In genomic region chr7:129845178-129845971, GRCh38 we compare ENCODE assay signal across 10 cellular contexts.
A peak's percentile ranks its signal among the peaks of the same experiment; 100 is the strongest.
DNase-seq lines count a peak whose midpoint lies in the region; ATAC-seq and TF ChIP-seq lines count a peak whose summit lies in the region.
"Had no signal": no experiment of that assay in that cellular context is flagged by ENCODE, and none has a peak within 500 bp of the region (broad histone marks: within the 10 kb centered on the region; RNA-seq: fewer than 3 reads in every experiment).

No MANE protein-coding gene starts in this region.

- H3K27ac ChIP-seq in SK-N-MC = 0 out of 2 replicates have a peak overlapping the region, but pooled peaks have one; percentile 13
- peak overlapping the region; percentile 19 to 51 for H3K27ac ChIP-seq in tibial artery
- no peak overlapping the region for H3K27ac ChIP-seq in Peyer's patch
- H3K27ac ChIP-seq: C4-2B had no signal

- H3K9ac ChIP-seq in SK-N-MC (ENCODE audit: insufficient read length) = no peak overlapping the region

- H3K4me3 Mint-ChIP-seq in activated naive CD4-positive, alpha-beta T cell treated with anti-CD3 and anti-CD28 coated beads for 36 hours = no peak overlapping the region
- H3K4me3 Mint-ChIP-seq in activated naive CD4-positive, alpha-beta T cell treated with anti-CD3 and anti-CD28 coated beads, Interleukin-2, amount 10 ng/mL, durations not matched to agents 7 days and 5 days = no peak overlapping the region

- H3K9me3 ChIP-seq in SK-N-MC (ENCODE audit: low read depth, low read length) = no peaks in the 10 kb centered on the region
- H3K9me3 ChIP-seq in tibial artery = no peaks in the 10 kb centered on the region
- no peaks in the 10 kb centered on the region for H3K9me3 ChIP-seq in Peyer's patch

- intact Hi-C loops in activated naive CD4-positive, alpha-beta T cell treated with anti-CD3 and anti-CD28 coated beads for 36 hours (cut with micrococcal nuclease) = loop anchor here (2.0 kb wide), 1 partner anchor 105 kb away; no protein-coding TSS in a partner anchor
- intact Hi-C loops in tibial artery (cut with DNase I; ENCODE audit: low total_unique reads) = no loop called here

- peaks cover 50% of the 10 kb centered on the region for H3K4me1 Mint-ChIP-seq in activated naive CD4-positive, alpha-beta T cell treated with anti-CD3 and anti-CD28 coated beads for 36 hours (ENCODE audit: low read depth)
- peaks cover 47% of the 10 kb centered on the region for H3K4me1 Mint-ChIP-seq in activated naive CD4-positive, alpha-beta T cell treated with anti-CD3 and anti-CD28 coated beads, Interleukin-2, amount 10 ng/mL, durations not matched to agents 7 days and 5 days

- ATAC-seq in GM18909 (IDR thresholded peaks at IDR 0.05; ENCODE audit: poor library complexity, unreplicated experiment) = no peak

- CTCF ChIA-PET in activated naive CD4-positive, alpha-beta T cell treated with anti-CD3 and anti-CD28 coated beads for 36 hours (lab: Charles Lee) = interaction anchor here (5.4 kb wide), 1 partner anchor 16 kb away, joined by 28 read pairs; no protein-coding TSS in a partner anchor
- CTCF ChIA-PET in activated naive CD4-positive, alpha-beta T cell treated with anti-CD3 and anti-CD28 coated beads, Interleukin-2, amount 10 ng/mL, durations not matched to agents 7 days and 5 days (lab: Charles Lee) = interaction anchor here (0.7 kb wide), 1 partner anchor 26 kb away, joined by 3 read pairs; no protein-coding TSS in a partner anchor

- no peak for DNase-seq in activated naive CD4-positive, alpha-beta T cell treated with anti-CD3 and anti-CD28 coated beads for 36 hours
- no peak for DNase-seq in activated naive CD4-positive, alpha-beta T cell treated with anti-CD3 and anti-CD28 coated beads, Interleukin-2, amount 10 ng/mL, durations not matched to agents 7 days and 5 days
- DNase-seq in SK-N-MC (ENCODE audit: low read depth, low spot score) (no peak), fibroblast of villous mesenchyme (ENCODE audit: low read depth) (peak; percentile 75), tibial artery (no peak), Peyer's patch (no peak), GM19238 (ENCODE audit: insufficient read length, low spot score) (no peak)
- DNase-seq: activated gamma-delta T cell treated with Interleukin-2 at 50 U/mL for 16 hours had no signal

- H3K4me3 ChIP-seq in SK-N-MC (no peak overlapping the region), fibroblast of villous mesenchyme (ENCODE audit: low read depth, low read length) (no peak overlapping the region), tibial artery (no peak overlapping the region), Peyer's patch (no peak overlapping the region)

- TF ChIP-seq POLR2A in Peyer's patch (IDR thresholded peaks at IDR 0.05) = no peak

- H3K27me3 ChIP-seq in tibial artery (no peaks in the 10 kb centered on the region), Peyer's patch (no peaks in the 10 kb centered on the region)

- no peaks in the 10 kb centered on the region for H3K9me3 Mint-ChIP-seq in activated naive CD4-positive, alpha-beta T cell treated with anti-CD3 and anti-CD28 coated beads for 36 hours
- no peaks in the 10 kb centered on the region for H3K9me3 Mint-ChIP-seq in activated naive CD4-positive, alpha-beta T cell treated with anti-CD3 and anti-CD28 coated beads, Interleukin-2, amount 10 ng/mL, durations not matched to agents 7 days and 5 days

- H3K36me3 ChIP-seq in SK-N-MC (ENCODE audit: insufficient read depth, low read length) (no peaks in the 10 kb centered on the region), tibial artery (no peaks in the 10 kb centered on the region), Peyer's patch (peaks cover 0 to 6% (median 0%) of the 10 kb centered on the region in 3 donors)

- TF ChIP-seq CTCF in fibroblast of villous mesenchyme (IDR thresholded peaks at IDR 0.05; ENCODE audit: insufficient read depth, low read depth, low read length) = no peak
- TF ChIP-seq CTCF in tibial artery (IDR thresholded peaks at IDR 0.05) = no peak
- no peak for TF ChIP-seq CTCF in Peyer's patch (IDR thresholded peaks at IDR 0.05)

- H3K4me1 ChIP-seq in tibial artery (peaks cover 0 to 73% (median 36%) of the 10 kb centered on the region in 4 donors), Peyer's patch (peaks cover 0 to 7% (median 0%) of the 10 kb centered on the region in 4 donors)

- H3K27me3 Mint-ChIP-seq in activated naive CD4-positive, alpha-beta T cell treated with anti-CD3 and anti-CD28 coated beads for 36 hours (ENCODE audit: low read depth) = no peaks in the 10 kb centered on the region
- H3K27me3 Mint-ChIP-seq in activated naive CD4-positive, alpha-beta T cell treated with anti-CD3 and anti-CD28 coated beads, Interleukin-2, amount 10 ng/mL, durations not matched to agents 7 days and 5 days = no peaks in the 10 kb centered on the region

- H3K36me3 Mint-ChIP-seq in activated naive CD4-positive, alpha-beta T cell treated with anti-CD3 and anti-CD28 coated beads for 36 hours (ENCODE audit: low read depth) = no peaks in the 10 kb centered on the region
- H3K36me3 Mint-ChIP-seq in activated naive CD4-positive, alpha-beta T cell treated with anti-CD3 and anti-CD28 coated beads, Interleukin-2, amount 10 ng/mL, durations not matched to agents 7 days and 5 days = peaks cover 13% of the 10 kb centered on the region

- H3K27ac Mint-ChIP-seq in activated naive CD4-positive, alpha-beta T cell treated with anti-CD3 and anti-CD28 coated beads for 36 hours = peak overlapping the region; percentile 22
- H3K27ac Mint-ChIP-seq in activated naive CD4-positive, alpha-beta T cell treated with anti-CD3 and anti-CD28 coated beads, Interleukin-2, amount 10 ng/mL, durations not matched to agents 7 days and 5 days = no peak overlapping the region

Comparison
In these comparisons a context has a peak if more than half of its experiments do, and no peak if none do; other contexts are left out.
1. H3K27ac ChIP-seq: peak in SK-N-MC (single experiment) and tibial artery (2 of 2); none in Peyer's patch (0 of 4).